ENCODE assay signal across 27 cellular contexts in genomic region chrX:148806145-148806868, GRCh38.
"Had no signal": no experiment of that assay in that cellular context is flagged by ENCODE, and none has a peak within 500 bp of the region (broad histone marks: within the 10 kb centered on the region; RNA-seq: fewer than 3 reads in every experiment).

No MANE protein-coding gene starts in this region.

- H3K4me3 ChIP-seq: body of pancreas, cardiac muscle cell, coronary artery, dorsolateral prefrontal cortex, heart right ventricle, left lung, lower lobe of right lung, ovary, right lobe of liver, testis had no signal

- H3K27me3 Mint-ChIP-seq: activated naive CD8-positive, alpha-beta T cell; progenitor cell of endocrine pancreas had no signal

- FAIRE-seq: endothelial cell of umbilical vein, islet of Langerhans, urothelium cell line had no signal

- H3K9me3 Mint-ChIP-seq: activated T-cell treated with anti-CD3 and anti-CD28 coated beads, Interleukin-2, amount 50 U/mL, for 72 hours; natural killer cell had no signal

- ATAC-seq: activated T-cell treated with anti-CD3 and anti-CD28 coated beads, Interleukin-2, amount 50 U/mL, for 72 hours; body of pancreas; heart right ventricle; left lung; lower lobe of right lung; natural killer cell; right lobe of liver; stimulated activated naive CD8-positive, alpha-beta T cell treated with anti-CD3 and anti-CD28 coated beads, Interleukin-15, Interleukin-2, amounts not matched to agents 100 U/mL and 50 U/mL, for 24 hours had no signal

- H3K36me3 ChIP-seq: cardiac muscle cell, heart right ventricle, left lung, lower lobe of right lung, neutrophil, ovary, right lobe of liver had no signal

- H3K27ac ChIP-seq: body of pancreas, cardiac muscle cell, coronary artery, dorsolateral prefrontal cortex, heart right ventricle, left lung, lower lobe of right lung, neutrophil, ovary, right lobe of liver, testis had no signal

- H3K9me3 ChIP-seq: body of pancreas, heart right ventricle, left lung, lower lobe of right lung, neutrophil, ovary, right lobe of liver, testis had no signal

- H3K36me3 Mint-ChIP-seq: activated naive CD8-positive, alpha-beta T cell; natural killer cell had no signal

- H3K4me1 ChIP-seq: body of pancreas, heart right ventricle, left lung, lower lobe of right lung, right lobe of liver, testis had no signal

- H3K27ac Mint-ChIP-seq: activated naive CD8-positive, alpha-beta T cell; activated T-cell treated with anti-CD3 and anti-CD28 coated beads, Interleukin-2, amount 50 U/mL, for 72 hours; natural killer cell; progenitor cell of endocrine pancreas had no signal

- H3K4me1 Mint-ChIP-seq: natural killer cell had no signal

- H3K4me3 Mint-ChIP-seq: activated naive CD8-positive, alpha-beta T cell; activated T-cell treated with anti-CD3 and anti-CD28 coated beads, Interleukin-2, amount 50 U/mL, for 72 hours; natural killer cell had no signal

- H3K27me3 ChIP-seq: body of pancreas, cardiac muscle cell, heart right ventricle, left lung, neutrophil, ovary, right lobe of liver, testis had no signal

- DNase-seq: activated CD4-positive, alpha-beta T cell treated with anti-CD3 and anti-CD28 coated beads for 4 hours; activated CD4-positive, alpha-beta T cell treated with anti-CD3 and anti-CD28 coated beads, Interleukin-2, amount 50 U/mL, for 4 hours; activated naive CD4-positive, alpha-beta T cell; activated T-cell treated with anti-CD3 and anti-CD28 coated beads for 4 hours; activated T-cell treated with anti-CD3 and anti-CD28 coated beads, Interleukin-2, amount 50 U/mL, for 72 hours; anterior cingulate cortex; body of pancreas; dorsolateral prefrontal cortex; heart right ventricle; lower lobe of right lung; mesenchymal stem cell; natural killer cell; ovary; right lobe of liver; stimulated activated CD4-positive, alpha-beta T cell treated with anti-CD3 and anti-CD28 coated beads, Interleukin-2, amount 100 ng/mL, for 48 hours; stimulated activated naive CD8-positive, alpha-beta T cell treated with anti-CD3 and anti-CD28 coated beads, Interleukin-15, Interleukin-2, amounts not matched to agents 100 U/mL and 50 U/mL, for 24 hours; testis; trophoblast cell had no signal
